Comparison of ENCODE assay signal across 8 cellular contexts in the genomic region with DNA sequence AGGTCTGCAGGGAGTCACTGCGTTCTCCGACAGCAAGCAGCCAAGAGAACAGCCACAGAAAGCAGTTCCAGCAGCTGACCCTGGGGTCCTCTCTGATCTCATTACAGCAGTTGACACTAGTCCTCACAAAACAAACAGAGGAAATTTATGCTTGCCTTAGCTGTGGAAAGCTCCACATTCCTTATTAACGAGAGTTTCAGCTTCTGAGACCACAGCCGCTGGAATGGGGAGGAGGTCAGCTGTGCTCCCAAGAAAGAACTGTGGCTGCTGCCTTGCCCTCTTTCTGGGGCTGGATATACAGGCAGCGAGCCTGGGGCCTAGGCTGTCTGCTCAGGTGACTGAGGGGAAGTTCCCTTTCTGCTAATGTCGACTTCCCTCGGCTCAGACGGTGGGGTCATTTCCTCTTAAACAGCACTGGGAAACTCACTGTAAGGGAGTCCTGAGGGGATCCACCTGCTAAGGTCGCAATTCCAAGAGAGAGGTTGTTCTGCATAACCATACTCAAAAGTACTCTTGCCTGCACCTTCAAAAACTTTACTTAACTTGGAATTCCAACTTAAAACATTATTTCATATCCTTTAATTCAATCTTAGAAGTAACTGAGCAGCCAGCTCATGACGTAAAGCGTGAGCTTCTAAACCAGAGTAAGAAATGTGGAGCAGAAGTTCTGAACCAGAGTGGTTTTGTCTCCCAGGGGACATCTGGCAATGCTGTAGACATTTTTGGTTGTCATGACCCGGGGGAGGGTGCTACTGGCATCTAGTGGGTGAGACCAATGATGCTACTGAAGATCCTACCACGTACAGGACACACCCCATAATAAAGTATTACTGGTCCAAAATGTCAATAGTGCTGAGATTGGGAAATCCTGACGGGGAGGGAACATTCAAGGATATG.
A peak's percentile ranks its signal among the peaks of the same experiment; 100 is the strongest.
DNase-seq lines count a peak whose midpoint lies in the region; ATAC-seq and TF ChIP-seq lines count a peak whose summit lies in the region.

No MANE protein-coding gene starts in this region.

- H4K20me1 ChIP-seq in smooth muscle cell (ENCODE audit: low read depth), result no peaks in the 10 kb centered on the region

- H3K27ac ChIP-seq in RWPE2 (ENCODE audit: poor library complexity, severe bottlenecking) (peak overlapping the region; percentile 92), smooth muscle cell (ENCODE audit: low read depth) (peak overlapping the region; percentile 97), dorsolateral prefrontal cortex (peak overlapping the region in 28 of 59 donors; percentile 2 to 81 (median 32)), esophagus squamous epithelium (peak overlapping the region in 1 of 4 donors; percentile 29)

- H3K4me2 ChIP-seq in smooth muscle cell, result peak overlapping the region; percentile 60

- H3K27me3 ChIP-seq in RWPE2 (ENCODE audit: insufficient read depth, poor library complexity, severe bottlenecking) (no peaks in the 10 kb centered on the region), smooth muscle cell (ENCODE audit: low read depth) (no peaks in the 10 kb centered on the region), dorsolateral prefrontal cortex (no peaks in the 10 kb centered on the region), esophagus squamous epithelium (no peaks in the 10 kb centered on the region)

- intact Hi-C loops in dorsolateral prefrontal cortex (cut with DNase I), result loop anchor here (5.0 to 10.0 kb wide), 7 partner anchors 64 to 244 kb away; no protein-coding TSS in a partner anchor
- intact Hi-C loops in esophagus squamous epithelium (cut with DNase I), result no loop called here

- H3K9ac ChIP-seq in smooth muscle cell (ENCODE audit: low read depth), result peak overlapping the region; percentile 50

- WGBS in smooth muscle cell (ENCODE audit: low lambda C conversion rate), result 43% methylated on average over 14 of the region's 14 CpGs
- 57 to 71% methylated on average over 9 to 14 of the region's 14 CpGs for WGBS in esophagus squamous epithelium, 2 donors

- no peaks in the 10 kb centered on the region for H3K79me2 ChIP-seq in smooth muscle cell (ENCODE audit: low read depth)

- H3K36me3 ChIP-seq in RWPE2 (ENCODE audit: low read depth), result no peaks in the 10 kb centered on the region
- no peaks in the 10 kb centered on the region for H3K36me3 ChIP-seq in smooth muscle cell (ENCODE audit: low read depth)
- H3K36me3 ChIP-seq in esophagus squamous epithelium, result no peaks in the 10 kb centered on the region

- no peak for TF ChIP-seq POLR2A in esophagus squamous epithelium (IDR thresholded peaks at IDR 0.05)

- no peak overlapping the region for H3K4me3 ChIP-seq in RWPE2 (ENCODE audit: severe bottlenecking)
- no peak overlapping the region for H3K4me3 ChIP-seq in epithelial cell of proximal tubule (ENCODE audit: low read depth, low read length)
- H3K4me3 ChIP-seq in smooth muscle cell, result no peak overlapping the region
- H3K4me3 ChIP-seq in dorsolateral prefrontal cortex, result no peak overlapping the region
- no peak overlapping the region for H3K4me3 ChIP-seq in esophagus squamous epithelium

- no peaks in the 10 kb centered on the region for H3K9me3 ChIP-seq in RWPE2 (ENCODE audit: severe bottlenecking)
- no peaks in the 10 kb centered on the region for H3K9me3 ChIP-seq in smooth muscle cell (replicated peaks; ENCODE audit: low read depth)
- no peaks in the 10 kb centered on the region for H3K9me3 ChIP-seq in esophagus squamous epithelium

- H2AFZ ChIP-seq in smooth muscle cell (ENCODE audit: low read depth), result no peak overlapping the region

- H3F3A ChIP-seq in smooth muscle cell (ENCODE audit: low read depth), result peaks cover 24% of the 10 kb centered on the region

- TF ChIP-seq CTCF in RWPE2 (IDR thresholded peaks at IDR 0.05; ENCODE audit: poor library complexity, severe bottlenecking) (no peak), epithelial cell of proximal tubule (conservative IDR thresholded peaks at IDR 0.05; ENCODE audit: low read depth, low read length) (no peak), smooth muscle cell (IDR thresholded peaks at IDR 0.05; ENCODE audit: borderline replicate concordance, insufficient read depth, poor library complexity, severe bottlenecking) (no peak), dorsolateral prefrontal cortex (IDR thresholded peaks at IDR 0.05 in 54 of 56, conservative IDR thresholded peaks at IDR 0.05 in 2 of 56; ENCODE audit: low read depth in 1 of 56, partially characterized antibody in 56 of 56) (no peak), esophagus squamous epithelium (IDR thresholded peaks at IDR 0.05) (no peak)

- ATAC-seq in HG02798 (IDR thresholded peaks at IDR 0.05; ENCODE audit: poor library complexity, unreplicated experiment) (peak; percentile 69), RWPE2 (ENCODE audit: low read depth) (no peak)

- peak; percentile 17 for DNase-seq in GM19238 (ENCODE audit: insufficient read length, low spot score)
- DNase-seq in RWPE2 (ENCODE audit: low spot score), result no peak
- peak; percentile 54 for DNase-seq in epithelial cell of proximal tubule (ENCODE audit: low read depth)
- no peak for DNase-seq in smooth muscle cell (lab: John Stamatoyannopoulos, UW; ENCODE audit: unreplicated experiment)
- DNase-seq in dorsolateral prefrontal cortex, result no peak
- no peak for DNase-seq in esophagus squamous epithelium (lab: John Stamatoyannopoulos, UW)
- no peak for DNase-seq in DMS114 treated with DMSO at 0.1 percent for 48 hours (lab: John Stamatoyannopoulos, UW; ENCODE audit: unreplicated experiment)

- peaks cover 40% of the 10 kb centered on the region for H3K4me1 ChIP-seq in RWPE2 (ENCODE audit: insufficient read depth, poor library complexity, severe bottlenecking)
- H3K4me1 ChIP-seq in smooth muscle cell (ENCODE audit: low read depth), result peaks cover 45% of the 10 kb centered on the region
- peaks cover 19 to 66% (median 23%) of the 10 kb centered on the region in 3 donors for H3K4me1 ChIP-seq in esophagus squamous epithelium

Comparison
In these comparisons a context has a peak if more than half of its experiments do, and no peak if none do; other contexts are left out.
1. DNase-seq: peak in GM19238 (single experiment) and epithelial cell of proximal tubule (single experiment); none in RWPE2 (single experiment), smooth muscle cell (single experiment), dorsolateral prefrontal cortex (0 of 10), esophagus squamous epithelium (single experiment) and DMS114 treated with DMSO at 0.1 percent for 48 hours (single experiment).